19 cellular contexts compared by ENCODE assay signal in the genomic region with DNA sequence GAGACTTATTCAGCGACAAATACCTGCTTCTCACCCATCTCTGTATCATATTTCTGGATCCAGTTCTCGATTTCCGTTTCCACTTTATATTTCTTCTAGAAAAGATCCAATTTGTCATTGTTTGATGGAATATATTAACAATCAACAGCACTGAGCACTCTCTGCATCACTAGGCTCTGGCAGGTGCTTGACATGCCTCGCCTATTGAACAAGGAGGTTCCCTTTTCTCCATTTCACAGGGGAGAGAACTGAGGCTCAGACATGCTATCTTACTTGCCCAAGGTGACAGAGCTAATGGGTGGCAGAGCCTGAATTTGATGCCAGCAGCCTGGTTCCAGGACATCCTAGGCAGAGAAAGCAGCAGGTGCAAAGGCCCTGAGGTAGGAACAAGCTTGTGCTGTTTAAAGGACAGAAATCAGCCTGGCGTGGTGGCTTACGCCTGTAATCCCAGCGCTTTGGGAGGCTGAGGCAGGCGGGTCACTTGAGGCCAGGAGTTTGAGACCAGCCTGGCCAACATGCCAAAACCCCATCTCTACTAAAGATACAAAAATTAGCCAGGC. TPM values are rescaled to one million over a fixed set of nuclear protein-coding genes. Genes with fewer than 3 reads are reported as not detected.
"Had no signal": no experiment of that assay in that cellular context is flagged by ENCODE, and none has a peak within 500 bp of the region (broad histone marks: within the 10 kb centered on the region; RNA-seq: fewer than 3 reads in every experiment).

No MANE protein-coding gene starts in this region.

- H3K4me2 ChIP-seq: smooth muscle cell had no signal

- H3K36me3 ChIP-seq: prostate gland had no signal

- H3K27ac Mint-ChIP-seq: activated CD4-positive, alpha-beta memory T cell treated with anti-CD3 and anti-CD28 coated beads for 36 hours; activated CD4-positive, alpha-beta T cell treated with anti-CD3 and anti-CD28 coated beads for 36 hours; activated CD8-positive, alpha-beta memory T cell treated with anti-CD3 and anti-CD28 coated beads, Interleukin-2, amount 10 ng/mL, durations not matched to agents 7 days and 5 days; activated naive CD8-positive, alpha-beta T cell treated with anti-CD3 and anti-CD28 coated beads, Interleukin-2, amount 50 U/mL, for 24 hours; activated T-helper 2 cell treated with anti-CD3 and anti-CD28 coated beads, Interferon-gamma antibody, Interleukin-2, Interleukin-4, amounts not matched to agents 10 μg/mL and 5 μg/mL and 100 μg/mL, durations not matched to agents 14 hours and 24 hours and 36 hours had no signal

- H3K4me1 ChIP-seq: prostate gland had no signal

- H3K27me3 ChIP-seq: esophagus muscularis mucosa, upper lobe of left lung had no signal

- H3K4me3 ChIP-seq: esophagus muscularis mucosa, prostate gland, smooth muscle cell, upper lobe of left lung had no signal

- H3K9me3 ChIP-seq: esophagus muscularis mucosa, prostate gland, upper lobe of left lung had no signal

- H3K4me3 Mint-ChIP-seq: activated CD4-positive, alpha-beta memory T cell treated with anti-CD3 and anti-CD28 coated beads for 36 hours; activated CD4-positive, alpha-beta T cell treated with anti-CD3 and anti-CD28 coated beads for 36 hours; activated CD8-positive, alpha-beta memory T cell treated with anti-CD3 and anti-CD28 coated beads, Interleukin-2, amount 10 ng/mL, durations not matched to agents 7 days and 5 days; activated naive CD4-positive, alpha-beta T cell treated with anti-CD3 and anti-CD28 coated beads for 36 hours; activated naive CD8-positive, alpha-beta T cell treated with anti-CD3 and anti-CD28 coated beads, Interleukin-2, amount 50 U/mL, for 24 hours; nephron; stimulated activated naive CD8-positive, alpha-beta T cell treated with anti-CD3 and anti-CD28 coated beads, Interleukin-15, amount 100 ng/mL, for 72 hours had no signal

- H3K9me3 Mint-ChIP-seq: activated CD4-positive, alpha-beta memory T cell treated with anti-CD3 and anti-CD28 coated beads for 36 hours; activated naive CD4-positive, alpha-beta T cell treated with anti-CD3 and anti-CD28 coated beads for 36 hours; activated naive CD8-positive, alpha-beta T cell treated with anti-CD3 and anti-CD28 coated beads, Interleukin-2, amount 50 U/mL, for 24 hours; activated T-helper 2 cell treated with anti-CD3 and anti-CD28 coated beads, Interferon-gamma antibody, Interleukin-2, Interleukin-4, amounts not matched to agents 10 μg/mL and 5 μg/mL and 100 μg/mL, durations not matched to agents 14 hours and 24 hours and 36 hours; nephron; stimulated activated naive CD8-positive, alpha-beta T cell treated with anti-CD3 and anti-CD28 coated beads, Interleukin-15, amount 100 ng/mL, for 72 hours had no signal

- H3K27ac ChIP-seq: esophagus muscularis mucosa, prostate gland, upper lobe of left lung, VCaP had no signal

- FAIRE-seq: colon had no signal

- H3K27me3 Mint-ChIP-seq: activated CD4-positive, alpha-beta memory T cell treated with anti-CD3 and anti-CD28 coated beads for 36 hours; activated CD4-positive, alpha-beta T cell treated with anti-CD3 and anti-CD28 coated beads for 36 hours; activated CD8-positive, alpha-beta memory T cell treated with anti-CD3 and anti-CD28 coated beads, Interleukin-2, amount 10 ng/mL, durations not matched to agents 7 days and 5 days; activated naive CD8-positive, alpha-beta T cell treated with anti-CD3 and anti-CD28 coated beads, Interleukin-2, amount 50 U/mL, for 24 hours; stimulated activated naive CD8-positive, alpha-beta T cell treated with anti-CD3 and anti-CD28 coated beads, Interleukin-15, amount 100 ng/mL, for 72 hours had no signal

RNA-seq across cellular contexts. Expression of a gene that starts 48.1 kb away (rescaled TPM):
- total RNA-seq: activated CD8-positive, alpha-beta memory T cell treated with anti-CD3 and anti-CD28 coated beads, Interleukin-2, amount 10 ng/mL, durations not matched to agents 7 days and 5 days; activated T-helper 2 cell treated with anti-CD3 and anti-CD28 coated beads, Interferon-gamma antibody, Interleukin-2, Interleukin-4, amounts not matched to agents 10 μg/mL and 5 μg/mL and 100 μg/mL, durations not matched to agents 14 hours and 24 hours and 36 hours; esophagus muscularis mucosa; fibroblast of villous mesenchyme; kidney epithelial cell; left ventricle myocardium superior; mesenteric fat pad; omental fat pad; smooth muscle cell had no signal
- polyA plus RNA-seq: smooth muscle cell had no signal
